In the genomic region with DNA sequence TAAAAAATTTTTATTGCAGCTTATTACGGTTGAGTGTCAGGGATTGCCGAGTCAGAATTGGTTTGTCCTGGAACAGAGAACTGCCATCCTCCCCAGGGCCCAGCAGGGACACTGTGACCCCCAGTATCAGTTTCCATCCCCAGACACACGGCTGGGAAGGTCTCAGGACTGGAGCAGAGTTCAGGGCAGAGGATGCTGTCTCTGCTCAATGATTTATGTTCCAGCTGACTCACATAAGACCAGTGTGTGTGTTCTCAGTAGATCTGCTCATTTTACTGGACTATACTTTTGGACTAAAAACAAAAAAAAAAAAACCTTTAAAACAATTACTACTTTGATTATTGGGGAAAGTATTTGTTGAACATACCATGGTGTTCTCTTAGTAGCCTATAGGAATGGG, we compare ENCODE assay signal across 22 cellular contexts. TPM values are rescaled to one million over a fixed set of nuclear protein-coding genes. Genes with fewer than 3 reads are reported as not detected.
"Had no signal": no experiment of that assay in that cellular context is flagged by ENCODE, and none has a peak within 500 bp of the region (broad histone marks: within the 10 kb centered on the region; RNA-seq: fewer than 3 reads in every experiment).

No MANE protein-coding gene starts in this region.

- H3K9me3 ChIP-seq: breast epithelium, tibial nerve had no signal

- H3K27me3 ChIP-seq: breast epithelium, tibial nerve had no signal

- H3K27ac ChIP-seq: breast epithelium, tibial nerve had no signal

- H3K4me3 ChIP-seq: breast epithelium, tibial nerve had no signal

- H3K4me3 Mint-ChIP-seq: activated CD8-positive, alpha-beta memory T cell treated with anti-CD3 and anti-CD28 coated beads, Interleukin-2, amount 10 ng/mL, durations not matched to agents 7 days and 5 days; activated naive CD8-positive, alpha-beta T cell; activated T-cell treated with anti-CD3 and anti-CD28 coated beads, Interleukin-2, amount 50 U/mL, for 4 hours; endodermal cell; naive thymus-derived CD4-positive, alpha-beta T cell; stimulated activated memory B cell treated with anti-CD40 and anti-IgM and Interleukin-4, amounts not matched to agents 10 μg/mL and 1 μg/mL and 100 μg/mL, for 72 hours had no signal

- H3K4me1 Mint-ChIP-seq: activated CD8-positive, alpha-beta memory T cell treated with anti-CD3 and anti-CD28 coated beads, Interleukin-2, amount 10 ng/mL, durations not matched to agents 7 days and 5 days; endodermal cell; naive thymus-derived CD4-positive, alpha-beta T cell had no signal

- H3K4me1 ChIP-seq: breast epithelium had no signal

- H3K9me3 Mint-ChIP-seq: activated T-cell treated with anti-CD3 and anti-CD28 coated beads, Interleukin-2, amount 50 U/mL, for 4 hours; endodermal cell; stimulated activated memory B cell treated with anti-CD40 and anti-IgM and Interleukin-4, amounts not matched to agents 10 μg/mL and 1 μg/mL and 100 μg/mL, for 72 hours had no signal

- H3K36me3 Mint-ChIP-seq: activated CD8-positive, alpha-beta memory T cell treated with anti-CD3 and anti-CD28 coated beads, Interleukin-2, amount 10 ng/mL, durations not matched to agents 7 days and 5 days; activated naive CD8-positive, alpha-beta T cell; naive thymus-derived CD4-positive, alpha-beta T cell; stimulated activated memory B cell treated with anti-CD40 and anti-IgM and Interleukin-4, amounts not matched to agents 10 μg/mL and 1 μg/mL and 100 μg/mL, for 72 hours had no signal

- H3K36me3 ChIP-seq: breast epithelium, tibial nerve had no signal

- ATAC-seq: activated CD8-positive, alpha-beta memory T cell treated with anti-CD3 and anti-CD28 coated beads, Interleukin-2, amount 10 ng/mL, durations not matched to agents 7 days and 5 days; activated T-cell treated with anti-CD3 and anti-CD28 coated beads, Interleukin-2, amount 50 U/mL, for 4 hours; left cardiac atrium; naive thymus-derived CD4-positive, alpha-beta T cell; right cardiac atrium; stimulated activated memory B cell treated with anti-CD40 and anti-IgM and Interleukin-4, amounts not matched to agents 10 μg/mL and 1 μg/mL and 100 μg/mL, for 72 hours had no signal

- H3K27ac Mint-ChIP-seq: activated CD8-positive, alpha-beta memory T cell treated with anti-CD3 and anti-CD28 coated beads, Interleukin-2, amount 10 ng/mL, durations not matched to agents 7 days and 5 days; activated naive CD8-positive, alpha-beta T cell; endodermal cell; naive thymus-derived CD4-positive, alpha-beta T cell; progenitor cell of endocrine pancreas; stimulated activated memory B cell treated with anti-CD40 and anti-IgM and Interleukin-4, amounts not matched to agents 10 μg/mL and 1 μg/mL and 100 μg/mL, for 72 hours had no signal

- DNase-seq: activated CD4-positive, alpha-beta T cell treated with anti-CD3 and anti-CD28 coated beads, Interleukin-2, amount 50 U/mL, for 4 hours; activated CD4-positive, CD25-positive, alpha-beta regulatory T cell; activated CD8-positive, alpha-beta memory T cell treated with anti-CD3 and anti-CD28 coated beads, Interleukin-2, amount 10 ng/mL, durations not matched to agents 7 days and 5 days; activated effector memory CD4-positive, alpha-beta T cell treated with anti-CD3 and anti-CD28 coated beads, Interleukin-2, amount 50 U/mL, for 16 hours; activated T-cell treated with anti-CD3 and anti-CD28 coated beads, Interleukin-2, amount 50 U/mL, for 4 hours; anterior cingulate cortex; dermis blood vessel endothelial cell; endodermal cell; erythroblast; foreskin melanocyte; head of caudate nucleus; left cardiac atrium; naive thymus-derived CD4-positive, alpha-beta T cell; nucleus accumbens; right cardiac atrium; stimulated activated CD4-positive, alpha-beta T cell treated with anti-CD3 and anti-CD28 coated beads, Interleukin-1b, Interleukin-23, amount 100 ng/mL, for 48 hours had no signal

RNA-seq across cellular contexts. Expression of gene FNDC1, which starts 44.2 kb away (rescaled TPM):
- total RNA-seq: activated CD8-positive, alpha-beta memory T cell treated with anti-CD3 and anti-CD28 coated beads, Interleukin-2, amount 10 ng/mL, durations not matched to agents 7 days and 5 days; dermis blood vessel endothelial cell; lung microvascular endothelial cell; naive thymus-derived CD4-positive, alpha-beta T cell had no signal
